ENCODE assay signal across 25 cellular contexts in genomic region chr4:106333186-106333585, GRCh38. TPM values are rescaled to one million over a fixed set of nuclear protein-coding genes. Genes with fewer than 3 reads are reported as not detected.
"Had no signal": no experiment of that assay in that cellular context is flagged by ENCODE, and none has a peak within 500 bp of the region (broad histone marks: within the 10 kb centered on the region; RNA-seq: fewer than 3 reads in every experiment).

No MANE protein-coding gene starts in this region.

- ATAC-seq: activated T-cell treated with anti-CD3 and anti-CD28 coated beads, Interleukin-2, amount 50 U/mL, for 4 hours; T-helper 17 cell had no signal

- H3K27me3 Mint-ChIP-seq: activated B cell treated with CpG ODN at 0.5 μM for 24 hours; activated CD4-positive, alpha-beta T cell treated with anti-CD3 and anti-CD28 coated beads, Interleukin-2, amount 10 ng/mL, durations not matched to agents 24 days and 14 days; activated naive CD8-positive, alpha-beta T cell treated with anti-CD3 and anti-CD28 coated beads for 36 hours; T-helper 17 cell had no signal

- H3K4me1 Mint-ChIP-seq: activated B cell treated with CpG ODN at 0.5 μM for 24 hours; activated CD4-positive, alpha-beta T cell treated with anti-CD3 and anti-CD28 coated beads, Interleukin-2, amount 10 ng/mL, durations not matched to agents 24 days and 14 days had no signal

- DNase-seq: activated B cell treated with CpG ODN at 0.5 μM for 24 hours; activated CD4-positive, alpha-beta T cell treated with anti-CD3 and anti-CD28 coated beads for 1 hour; activated CD4-positive, alpha-beta T cell treated with anti-CD3 and anti-CD28 coated beads, Interleukin-2, amount 10 ng/mL, durations not matched to agents 24 days and 14 days; activated CD4-positive, alpha-beta T cell treated with anti-CD3 and anti-CD28 coated beads, Interleukin-2, amount 50 U/mL, for 48 hours; activated CD8-positive, alpha-beta memory T cell treated with anti-CD3 and anti-CD28 coated beads for 24 hours; activated effector memory CD4-positive, alpha-beta T cell treated with anti-CD3 and anti-CD28 coated beads, Interleukin-2, amount 50 U/mL, for 16 hours; activated naive CD4-positive, alpha-beta T cell treated with anti-CD3 and anti-CD28 coated beads for 36 hours; activated naive CD8-positive, alpha-beta T cell treated with anti-CD3 and anti-CD28 coated beads for 36 hours; activated T-cell treated with anti-CD3 and anti-CD28 coated beads, Interleukin-2, amount 50 U/mL, for 4 hours; MM.1S; NCI-H1105; NCI-H1436; NCI-H1694 treated with DMSO at 0.1 percent for 48 hours; NCI-H2081; NCI-H446; NCI-H524; NCI-H82; SIG-M5; T-helper 17 cell; T1000 had no signal

- H3K27ac Mint-ChIP-seq: activated B cell treated with CpG ODN at 0.5 μM for 24 hours; activated CD4-positive, alpha-beta T cell treated with anti-CD3 and anti-CD28 coated beads, Interleukin-2, amount 10 ng/mL, durations not matched to agents 24 days and 14 days; activated naive CD4-positive, alpha-beta T cell treated with anti-CD3 and anti-CD28 coated beads for 36 hours; activated naive CD8-positive, alpha-beta T cell treated with anti-CD3 and anti-CD28 coated beads for 36 hours; T-helper 17 cell had no signal

- H3K4me3 Mint-ChIP-seq: activated B cell treated with CpG ODN at 0.5 μM for 24 hours; activated CD4-positive, alpha-beta T cell treated with anti-CD3 and anti-CD28 coated beads, Interleukin-2, amount 10 ng/mL, durations not matched to agents 24 days and 14 days; activated naive CD4-positive, alpha-beta T cell treated with anti-CD3 and anti-CD28 coated beads for 36 hours; activated naive CD8-positive, alpha-beta T cell treated with anti-CD3 and anti-CD28 coated beads for 36 hours; activated T-cell treated with anti-CD3 and anti-CD28 coated beads, Interleukin-2, amount 50 U/mL, for 4 hours had no signal

- FAIRE-seq: TTC549 had no signal

RNA-seq across cellular contexts. Expression of gene GIMD1, which starts 35.4 kb away (rescaled TPM):
- total RNA-seq: activated B cell treated with CpG ODN at 0.5 μM for 24 hours; activated CD4-positive, alpha-beta T cell treated with anti-CD3 and anti-CD28 coated beads, Interleukin-2, amount 10 ng/mL, durations not matched to agents 24 days and 14 days; activated naive CD4-positive, alpha-beta T cell treated with anti-CD3 and anti-CD28 coated beads for 36 hours; activated naive CD8-positive, alpha-beta T cell treated with anti-CD3 and anti-CD28 coated beads for 36 hours; activated T-cell treated with anti-CD3 and anti-CD28 coated beads, Interleukin-2, amount 50 U/mL, for 4 hours; cardiac septum; OCI-LY7; RPMI7951; T-helper 17 cell had no signal
- polyA plus RNA-seq: adipose tissue had no signal
